In the genomic region with DNA sequence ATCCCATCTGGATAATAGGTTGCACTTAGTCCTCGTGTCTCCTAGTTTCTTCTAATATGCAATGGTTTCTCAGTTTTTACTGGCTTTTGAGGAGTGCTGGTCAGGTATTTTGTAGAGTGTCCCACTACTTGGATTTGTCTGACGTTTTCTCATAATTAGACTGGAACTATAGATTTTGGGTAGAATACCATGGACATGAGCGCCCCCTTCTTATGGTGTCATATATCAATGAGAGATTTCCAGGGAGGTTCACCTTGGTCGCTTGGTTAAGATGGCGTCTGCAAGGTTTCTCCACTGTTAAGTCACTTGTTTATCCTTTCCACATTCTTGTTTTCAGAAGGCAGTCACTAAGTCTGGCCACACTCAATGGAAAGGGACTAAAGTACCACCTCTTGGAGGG, we compare ENCODE assay signal across 1 cellular context.
TF ChIP-seq lines count a peak whose summit lies in the region.

No MANE protein-coding gene starts in this region.

TF ChIP-seq in H1, 55 proteins besides CTCF, POLR2A, EP300 and RAD21 (continued from another document):
- TF ChIP-seq SIN3A (conservative IDR thresholded peaks at IDR 0.05 in 1 of 2, IDR thresholded peaks at IDR 0.05 in 1 of 2; ENCODE audit: low read depth in 1 of 2, low read length in 2 of 2) = no peak
- no peak for TF ChIP-seq TEAD4 (IDR thresholded peaks at IDR 0.05; ENCODE audit: low read depth, low read length)
